Comparison of ENCODE assay signal across 31 cellular contexts in genomic region chr11:5293028-5293427, GRCh38. TPM values are rescaled to one million over a fixed set of nuclear protein-coding genes. Genes with fewer than 3 reads are reported as not detected.
"Had no signal": no experiment of that assay in that cellular context is flagged by ENCODE, and none has a peak within 500 bp of the region (broad histone marks: within the 10 kb centered on the region; RNA-seq: fewer than 3 reads in every experiment).

No MANE protein-coding gene starts in this region.

- H3K27ac ChIP-seq: RWPE1, SJCRH30, VCaP had no signal

- H3K9me3 ChIP-seq: SJCRH30 had no signal

- H3K36me3 ChIP-seq: SJCRH30 had no signal

- H3K4me1 Mint-ChIP-seq: activated CD4-positive, alpha-beta T cell treated with anti-CD3 and anti-CD28 coated beads, Interleukin-2, amount 10 ng/mL, durations not matched to agents 7 days and 5 days; brain; central memory CD8-positive, alpha-beta T cell; T-cell had no signal

- DNase-seq: activated CD4-positive, alpha-beta memory T cell treated with anti-CD3 and anti-CD28 coated beads for 36 hours; activated CD4-positive, alpha-beta T cell treated with anti-CD3 and anti-CD28 coated beads, Interleukin-2, amount 10 ng/mL, durations not matched to agents 7 days and 5 days; activated CD4-positive, CD25-positive, alpha-beta regulatory T cell; activated CD8-positive, alpha-beta memory T cell treated with anti-CD3 and anti-CD28 coated beads for 24 hours; activated gamma-delta T cell; activated naive CD4-positive, alpha-beta T cell treated with anti-CD3 and anti-CD28 coated beads for 36 hours; activated T-cell treated with anti-CD3 and anti-CD28 coated beads, Interleukin-2, amount 50 U/mL, for 4 hours; amygdala; cortex of kidney; MV-4-11; NCI-H1105; NCI-H1436; NCI-H1694 treated with DMSO at 0.1 percent for 48 hours; NCI-H2029 treated with DMSO at 0.1 percent for 48 hours; NCI-H345; NCI-H510A; NCI-H526 treated with DMSO at 0.1 percent for 48 hours; Right ventricle myocardium superior; SJCRH30; T-cell; T-helper 2 cell; T1000 had no signal

- ATAC-seq: activated T-cell treated with anti-CD3 and anti-CD28 coated beads, Interleukin-2, amount 50 U/mL, for 4 hours; Panc1; T-cell had no signal

- H3K27me3 Mint-ChIP-seq: activated CD4-positive, alpha-beta T cell treated with anti-CD3 and anti-CD28 coated beads, Interleukin-2, amount 10 ng/mL, durations not matched to agents 7 days and 5 days; activated naive CD8-positive, alpha-beta T cell had no signal

- H3K27ac Mint-ChIP-seq: activated CD4-positive, alpha-beta memory T cell treated with anti-CD3 and anti-CD28 coated beads for 36 hours; activated CD4-positive, alpha-beta T cell treated with anti-CD3 and anti-CD28 coated beads, Interleukin-2, amount 10 ng/mL, durations not matched to agents 7 days and 5 days; activated naive CD4-positive, alpha-beta T cell treated with anti-CD3 and anti-CD28 coated beads for 36 hours; activated naive CD8-positive, alpha-beta T cell; brain; T-cell had no signal

- H3K4me3 Mint-ChIP-seq: activated CD4-positive, alpha-beta memory T cell treated with anti-CD3 and anti-CD28 coated beads for 36 hours; activated CD4-positive, alpha-beta T cell treated with anti-CD3 and anti-CD28 coated beads, Interleukin-2, amount 10 ng/mL, durations not matched to agents 7 days and 5 days; activated naive CD4-positive, alpha-beta T cell treated with anti-CD3 and anti-CD28 coated beads for 36 hours; activated naive CD8-positive, alpha-beta T cell; activated T-cell treated with anti-CD3 and anti-CD28 coated beads, Interleukin-2, amount 50 U/mL, for 4 hours; brain; central memory CD8-positive, alpha-beta T cell; T-cell had no signal

- H3K27me3 ChIP-seq: SJCRH30 had no signal

- H3K36me3 Mint-ChIP-seq: activated CD4-positive, alpha-beta memory T cell treated with anti-CD3 and anti-CD28 coated beads for 36 hours; activated naive CD8-positive, alpha-beta T cell; brain; T-cell had no signal

- H3K4me3 ChIP-seq: SJCRH30 had no signal

- H3K4me1 ChIP-seq: SJCRH30 had no signal

- H3K9me3 Mint-ChIP-seq: activated CD4-positive, alpha-beta memory T cell treated with anti-CD3 and anti-CD28 coated beads for 36 hours; activated CD4-positive, alpha-beta T cell treated with anti-CD3 and anti-CD28 coated beads, Interleukin-2, amount 10 ng/mL, durations not matched to agents 7 days and 5 days; activated naive CD4-positive, alpha-beta T cell treated with anti-CD3 and anti-CD28 coated beads for 36 hours; brain; central memory CD8-positive, alpha-beta T cell had no signal

RNA-seq across cellular contexts. Expression of gene OR51B4, which starts 8.7 kb away (rescaled TPM):
- total RNA-seq: activated CD4-positive, alpha-beta memory T cell treated with anti-CD3 and anti-CD28 coated beads for 36 hours; activated CD4-positive, alpha-beta T cell treated with anti-CD3 and anti-CD28 coated beads, Interleukin-2, amount 10 ng/mL, durations not matched to agents 7 days and 5 days; activated naive CD4-positive, alpha-beta T cell treated with anti-CD3 and anti-CD28 coated beads for 36 hours; activated T-cell treated with anti-CD3 and anti-CD28 coated beads, Interleukin-2, amount 50 U/mL, for 4 hours; astrocyte; MCF 10A; OCI-LY7; Right ventricle myocardium superior; SJCRH30; T-cell had no signal

RNA-seq across cellular contexts. Expression of gene HBE1, which starts 23.3 kb away (rescaled TPM):
- total RNA-seq: activated CD4-positive, alpha-beta memory T cell treated with anti-CD3 and anti-CD28 coated beads for 36 hours; activated CD4-positive, alpha-beta T cell treated with anti-CD3 and anti-CD28 coated beads, Interleukin-2, amount 10 ng/mL, durations not matched to agents 7 days and 5 days; activated naive CD4-positive, alpha-beta T cell treated with anti-CD3 and anti-CD28 coated beads for 36 hours; astrocyte; MCF 10A; OCI-LY7; Right ventricle myocardium superior had no signal

RNA-seq across cellular contexts. Expression of gene OR51B2, which starts 31.1 kb away (rescaled TPM):
- total RNA-seq: activated CD4-positive, alpha-beta memory T cell treated with anti-CD3 and anti-CD28 coated beads for 36 hours; activated CD4-positive, alpha-beta T cell treated with anti-CD3 and anti-CD28 coated beads, Interleukin-2, amount 10 ng/mL, durations not matched to agents 7 days and 5 days; activated naive CD4-positive, alpha-beta T cell treated with anti-CD3 and anti-CD28 coated beads for 36 hours; activated T-cell treated with anti-CD3 and anti-CD28 coated beads, Interleukin-2, amount 50 U/mL, for 4 hours; astrocyte; MCF 10A; OCI-LY7; Right ventricle myocardium superior; SJCRH30; T-cell had no signal

RNA-seq across cellular contexts. Expression of gene HBG2, which starts 38.4 kb away (rescaled TPM):
- total RNA-seq: activated CD4-positive, alpha-beta memory T cell treated with anti-CD3 and anti-CD28 coated beads for 36 hours; activated CD4-positive, alpha-beta T cell treated with anti-CD3 and anti-CD28 coated beads, Interleukin-2, amount 10 ng/mL, durations not matched to agents 7 days and 5 days; activated naive CD4-positive, alpha-beta T cell treated with anti-CD3 and anti-CD28 coated beads for 36 hours; astrocyte; MCF 10A; OCI-LY7; Right ventricle myocardium superior; SJCRH30 had no signal

RNA-seq across cellular contexts. Expression of gene HBG1, which starts 43.4 kb away (rescaled TPM):
- total RNA-seq: activated CD4-positive, alpha-beta memory T cell treated with anti-CD3 and anti-CD28 coated beads for 36 hours; activated CD4-positive, alpha-beta T cell treated with anti-CD3 and anti-CD28 coated beads, Interleukin-2, amount 10 ng/mL, durations not matched to agents 7 days and 5 days; activated naive CD4-positive, alpha-beta T cell treated with anti-CD3 and anti-CD28 coated beads for 36 hours; astrocyte; MCF 10A; OCI-LY7; Right ventricle myocardium superior; SJCRH30 had no signal
